ENCODE assay signal across 27 cellular contexts in genomic region chr10:75123088-75123682, GRCh38. TPM values are rescaled to one million over a fixed set of nuclear protein-coding genes. Genes with fewer than 3 reads are reported as not detected.
DNase-seq lines count a peak whose midpoint lies in the region; ATAC-seq and TF ChIP-seq lines count a peak whose summit lies in the region.
"Had no signal": no experiment of that assay in that cellular context is flagged by ENCODE, and none has a peak within 500 bp of the region (broad histone marks: within the 10 kb centered on the region; RNA-seq: fewer than 3 reads in every experiment).

No MANE protein-coding gene starts in this region.

- TF ChIP-seq CTCF in activated CD8-positive, alpha-beta T cell treated with anti-CD3 and anti-CD28 coated beads for 36 hours (IDR thresholded peaks at IDR 0.05), result no peak
- TF ChIP-seq CTCF in endodermal cell (conservative IDR thresholded peaks at IDR 0.05) (no peak), progenitor cell of endocrine pancreas (IDR thresholded peaks at IDR 0.05; ENCODE audit: unreplicated experiment) (no peak)

- no peak for ATAC-seq in activated CD8-positive, alpha-beta T cell treated with anti-CD3 and anti-CD28 coated beads, Interleukin-2, amount 10 ng/mL, durations not matched to agents 7 days and 5 days
- no peak for ATAC-seq in activated CD8-positive, alpha-beta T cell treated with anti-CD3 and anti-CD28 coated beads for 36 hours
- ATAC-seq in naive thymus-derived CD4-positive, alpha-beta T cell, result no peak
- ATAC-seq: activated CD4-positive, alpha-beta T cell treated with anti-CD3 and anti-CD28 coated beads for 36 hours; body of pancreas; HepG2 had no signal

- no peaks in the 10 kb centered on the region for H3K36me3 ChIP-seq in CD8-positive, alpha-beta memory T cell (ENCODE audit: insufficient read depth, low read length)
- H3K36me3 ChIP-seq in endodermal cell (ENCODE audit: control insufficient read depth, insufficient read depth, low read length), result peaks cover 22% of the 10 kb centered on the region
- peaks cover 0 to 9% (median 0%) of the 10 kb centered on the region in 3 experiments for H3K36me3 ChIP-seq in naive thymus-derived CD4-positive, alpha-beta T cell (ENCODE audit: control insufficient read depth in 2 of 3, insufficient read depth in 3 of 3, low read length in 3 of 3)
- H3K36me3 ChIP-seq: thoracic aorta had no signal

- CTCF ChIA-PET in activated CD8-positive, alpha-beta T cell treated with anti-CD3 and anti-CD28 coated beads, Interleukin-2, amount 10 ng/mL, durations not matched to agents 7 days and 5 days (lab: Charles Lee), result interaction anchor here (0.6 to 1.6 kb wide), 4 partner anchors 9 to 879 kb away, joined by 3 to 5 read pairs (median 4); no protein-coding TSS in a partner anchor
- CTCF ChIA-PET in activated CD8-positive, alpha-beta T cell treated with anti-CD3 and anti-CD28 coated beads for 36 hours (lab: Charles Lee), result no interaction called here
- CTCF ChIA-PET in CD8-positive, alpha-beta memory T cell (lab: Charles Lee), result interaction anchor here (0.9 to 1.7 kb wide), 2 partner anchors 12 to 65 kb away, joined by 3 to 4 read pairs; partner anchors contain the start of gene SAMD8
- CTCF ChIA-PET in naive thymus-derived CD4-positive, alpha-beta T cell (lab: Charles Lee), result no interaction called here

- no peak overlapping the region for H3K4me3 ChIP-seq in CD8-positive, alpha-beta memory T cell (ENCODE audit: low read length)
- H3K4me3 ChIP-seq in endodermal cell (ENCODE audit: low read length), result no peak overlapping the region
- no peak overlapping the region for H3K4me3 ChIP-seq in naive thymus-derived CD4-positive, alpha-beta T cell (ENCODE audit: low read length)
- H3K4me3 ChIP-seq: body of pancreas, lung, smooth muscle cell, thoracic aorta had no signal

- H3K9ac ChIP-seq in endodermal cell (ENCODE audit: extremely low read depth, low read length, poor library complexity, severe bottlenecking), result no peak overlapping the region

- peaks cover 46% of the 10 kb centered on the region for H3K4me1 Mint-ChIP-seq in activated CD8-positive, alpha-beta T cell treated with anti-CD3 and anti-CD28 coated beads, Interleukin-2, amount 10 ng/mL, durations not matched to agents 7 days and 5 days (ENCODE audit: low read depth)
- H3K4me1 Mint-ChIP-seq in activated CD8-positive, alpha-beta T cell treated with anti-CD3 and anti-CD28 coated beads for 36 hours (ENCODE audit: low read depth), result peaks cover 28% of the 10 kb centered on the region
- peaks cover 30 to 60% (median 31%) of the 10 kb centered on the region in 3 donors for H3K4me1 Mint-ChIP-seq in CD8-positive, alpha-beta memory T cell
- H3K4me1 Mint-ChIP-seq in endodermal cell (peaks cover 18% of the 10 kb centered on the region), progenitor cell of endocrine pancreas (ENCODE audit: low read depth) (peaks cover 2% of the 10 kb centered on the region)
- peaks cover 23 to 65% (median 38%) of the 10 kb centered on the region in 7 donors for H3K4me1 Mint-ChIP-seq in naive thymus-derived CD4-positive, alpha-beta T cell

- H3K27me3 Mint-ChIP-seq in activated CD8-positive, alpha-beta T cell treated with anti-CD3 and anti-CD28 coated beads, Interleukin-2, amount 10 ng/mL, durations not matched to agents 7 days and 5 days (ENCODE audit: low read depth), result no peaks in the 10 kb centered on the region
- no peaks in the 10 kb centered on the region for H3K27me3 Mint-ChIP-seq in activated CD8-positive, alpha-beta T cell treated with anti-CD3 and anti-CD28 coated beads for 36 hours
- peaks cover 0 to 1% of the 10 kb centered on the region in 2 donors for H3K27me3 Mint-ChIP-seq in CD8-positive, alpha-beta memory T cell
- H3K27me3 Mint-ChIP-seq in endodermal cell (ENCODE audit: insufficient read depth) (no peaks in the 10 kb centered on the region), progenitor cell of endocrine pancreas (no peaks in the 10 kb centered on the region)
- no peaks in the 10 kb centered on the region for H3K27me3 Mint-ChIP-seq in naive thymus-derived CD4-positive, alpha-beta T cell
- H3K27me3 Mint-ChIP-seq: activated CD4-positive, alpha-beta T cell treated with anti-CD3 and anti-CD28 coated beads for 36 hours had no signal

- peak overlapping the region; percentile 64 for H3K27ac Mint-ChIP-seq in activated CD8-positive, alpha-beta T cell treated with anti-CD3 and anti-CD28 coated beads, Interleukin-2, amount 10 ng/mL, durations not matched to agents 7 days and 5 days
- H3K27ac Mint-ChIP-seq in activated CD8-positive, alpha-beta T cell treated with anti-CD3 and anti-CD28 coated beads for 36 hours, result no peak overlapping the region
- H3K27ac Mint-ChIP-seq in CD8-positive, alpha-beta memory T cell, result peak overlapping the region in 5 of 8 donors; percentile 23 to 93 (median 51)
- H3K27ac Mint-ChIP-seq in endodermal cell, result peak overlapping the region; percentile 69
- H3K27ac Mint-ChIP-seq in progenitor cell of endocrine pancreas, result peak overlapping the region; percentile 46
- H3K27ac Mint-ChIP-seq in naive thymus-derived CD4-positive, alpha-beta T cell, result peak overlapping the region in 3 of 9 donors; percentile 37 to 67 (median 59)
- H3K27ac Mint-ChIP-seq: activated CD4-positive, alpha-beta T cell treated with anti-CD3 and anti-CD28 coated beads for 36 hours had no signal

- no peaks in the 10 kb centered on the region for H3K4me1 ChIP-seq in CD8-positive, alpha-beta memory T cell (ENCODE audit: insufficient read depth, low read length)
- H3K4me1 ChIP-seq in endodermal cell (ENCODE audit: control insufficient read depth, insufficient read depth, low read length), result no peaks in the 10 kb centered on the region
- H3K4me1 ChIP-seq in naive thymus-derived CD4-positive, alpha-beta T cell (ENCODE audit: control insufficient read depth in 2 of 2, insufficient read depth in 2 of 2, low read length in 2 of 2), result no peaks in the 10 kb centered on the region
- H3K4me1 ChIP-seq: body of pancreas had no signal

- no peaks in the 10 kb centered on the region for H3K9me3 ChIP-seq in CD8-positive, alpha-beta memory T cell (ENCODE audit: low read length)
- H3K9me3 ChIP-seq in endodermal cell (ENCODE audit: control insufficient read depth, low read length), result no peaks in the 10 kb centered on the region
- no peaks in the 10 kb centered on the region for H3K9me3 ChIP-seq in naive thymus-derived CD4-positive, alpha-beta T cell (ENCODE audit: control insufficient read depth in 2 of 3, low read length in 3 of 3)
- H3K9me3 ChIP-seq: body of pancreas, thoracic aorta had no signal

- H3K27me3 ChIP-seq in CD8-positive, alpha-beta memory T cell (ENCODE audit: insufficient read depth, low read length, poor library complexity, severe bottlenecking), result no peaks in the 10 kb centered on the region
- no peaks in the 10 kb centered on the region for H3K27me3 ChIP-seq in endodermal cell (ENCODE audit: control insufficient read depth, insufficient read depth, low read length, poor library complexity, severe bottlenecking)
- H3K27me3 ChIP-seq in naive thymus-derived CD4-positive, alpha-beta T cell (ENCODE audit: control insufficient read depth in 2 of 2, insufficient read depth in 2 of 2, low read length in 2 of 2), result no peaks in the 10 kb centered on the region
- H3K27me3 ChIP-seq: body of pancreas had no signal

- intact Hi-C loops in activated CD8-positive, alpha-beta T cell treated with anti-CD3 and anti-CD28 coated beads for 36 hours (cut with micrococcal nuclease), result no loop called here
- intact Hi-C loops in naive thymus-derived CD4-positive, alpha-beta T cell (cut with micrococcal nuclease), result no loop called here

- no peak for DNase-seq in activated CD8-positive, alpha-beta T cell treated with anti-CD3 and anti-CD28 coated beads, Interleukin-2, amount 10 ng/mL, durations not matched to agents 7 days and 5 days
- DNase-seq in activated CD8-positive, alpha-beta T cell treated with anti-CD3 and anti-CD28 coated beads for 36 hours, result no peak
- no peak for DNase-seq in CD8-positive, alpha-beta memory T cell
- no peak for DNase-seq in endodermal cell
- no peak for DNase-seq in progenitor cell of endocrine pancreas (ENCODE audit: low spot score, unreplicated experiment)
- no peak for DNase-seq in T1000 (lab: John Stamatoyannopoulos, UW)
- no peak for DNase-seq in naive thymus-derived CD4-positive, alpha-beta T cell
- DNase-seq in NCI-H1417 treated with DMSO at 0.1 percent for 48 hours (lab: John Stamatoyannopoulos, UW), result no peak
- DNase-seq: 8988T; activated CD4-positive, alpha-beta T cell treated with anti-CD3 and anti-CD28 coated beads for 36 hours; body of pancreas; DMS53; effector CD8-positive, alpha-beta T cell; NCI-H1048; NCI-H187; NCI-H2171 treated with DMSO at 0.1 percent for 48 hours; NCI-H524; NK-92 treated with Interleukin-12 subunit alpha and Interleukin-12 subunit beta, amount 100 ng/mL, for 24 hours; occipital lobe; retina; SHP77 treated with DMSO at 0.1 percent for 48 hours; stimulated activated naive CD4-positive, alpha-beta T cell had no signal

- no peak overlapping the region for H3K4me3 Mint-ChIP-seq in activated CD8-positive, alpha-beta T cell treated with anti-CD3 and anti-CD28 coated beads, Interleukin-2, amount 10 ng/mL, durations not matched to agents 7 days and 5 days
- no peak overlapping the region for H3K4me3 Mint-ChIP-seq in activated CD8-positive, alpha-beta T cell treated with anti-CD3 and anti-CD28 coated beads for 36 hours
- peak overlapping the region in 3 of 7 donors; percentile 26 to 78 (median 41) for H3K4me3 Mint-ChIP-seq in CD8-positive, alpha-beta memory T cell
- H3K4me3 Mint-ChIP-seq in endodermal cell (peak overlapping the region; percentile 3), progenitor cell of endocrine pancreas (ENCODE audit: low read depth) (no peak overlapping the region)
- H3K4me3 Mint-ChIP-seq in naive thymus-derived CD4-positive, alpha-beta T cell, result no peak overlapping the region
- H3K4me3 Mint-ChIP-seq: activated CD4-positive, alpha-beta T cell treated with anti-CD3 and anti-CD28 coated beads for 36 hours had no signal

- H3K36me3 Mint-ChIP-seq in activated CD8-positive, alpha-beta T cell treated with anti-CD3 and anti-CD28 coated beads, Interleukin-2, amount 10 ng/mL, durations not matched to agents 7 days and 5 days (ENCODE audit: low read depth), result peaks cover 30% of the 10 kb centered on the region
- peaks cover 18% of the 10 kb centered on the region for H3K36me3 Mint-ChIP-seq in activated CD8-positive, alpha-beta T cell treated with anti-CD3 and anti-CD28 coated beads for 36 hours (ENCODE audit: low read depth)
- peaks cover 0 to 28% (median 0%) of the 10 kb centered on the region in 3 donors for H3K36me3 Mint-ChIP-seq in CD8-positive, alpha-beta memory T cell
- peaks cover 7% of the 10 kb centered on the region for H3K36me3 Mint-ChIP-seq in endodermal cell (ENCODE audit: low read depth)
- peaks cover 3% of the 10 kb centered on the region for H3K36me3 Mint-ChIP-seq in progenitor cell of endocrine pancreas (ENCODE audit: insufficient read depth)
- H3K36me3 Mint-ChIP-seq in naive thymus-derived CD4-positive, alpha-beta T cell, result peaks cover 0 to 20% (median 11%) of the 10 kb centered on the region in 5 donors

- no peaks in the 10 kb centered on the region for H3K9me3 Mint-ChIP-seq in activated CD8-positive, alpha-beta T cell treated with anti-CD3 and anti-CD28 coated beads, Interleukin-2, amount 10 ng/mL, durations not matched to agents 7 days and 5 days (ENCODE audit: insufficient read depth)
- H3K9me3 Mint-ChIP-seq in activated CD8-positive, alpha-beta T cell treated with anti-CD3 and anti-CD28 coated beads for 36 hours, result no peaks in the 10 kb centered on the region
- H3K9me3 Mint-ChIP-seq in CD8-positive, alpha-beta memory T cell, result no peaks in the 10 kb centered on the region
- no peaks in the 10 kb centered on the region for H3K9me3 Mint-ChIP-seq in endodermal cell
- H3K9me3 Mint-ChIP-seq in progenitor cell of endocrine pancreas (ENCODE audit: low read depth), result no peaks in the 10 kb centered on the region
- H3K9me3 Mint-ChIP-seq in naive thymus-derived CD4-positive, alpha-beta T cell, result no peaks in the 10 kb centered on the region

- POLR2A ChIA-PET in activated CD8-positive, alpha-beta T cell treated with anti-CD3 and anti-CD28 coated beads, Interleukin-2, amount 10 ng/mL, durations not matched to agents 7 days and 5 days (lab: Charles Lee), result interaction anchor here (0.6 kb wide), 1 partner anchor 954 kb away, joined by 4 read pairs; no protein-coding TSS in a partner anchor
- POLR2A ChIA-PET in activated CD8-positive, alpha-beta T cell treated with anti-CD3 and anti-CD28 coated beads for 36 hours (lab: Charles Lee), result interaction anchor here (1.0 kb wide), 1 partner anchor 12 kb away, joined by 3 read pairs; the partner anchor contains the start of gene SAMD8
- POLR2A ChIA-PET in CD8-positive, alpha-beta memory T cell (lab: Charles Lee), result no interaction called here
- POLR2A ChIA-PET in naive thymus-derived CD4-positive, alpha-beta T cell (lab: Charles Lee), result interaction anchor here (1.3 kb wide), 1 partner anchor 46 kb away, joined by 3 read pairs; no protein-coding TSS in a partner anchor

- WGBS in endodermal cell (ENCODE audit: insufficient coverage in 1 of 2, insufficient read length in 1 of 2), 2 experiments, result 74% methylated on average over 4 of the region's 4 CpGs; no CpG with 5 or more reads in 1 of the 2 experiments

- H3K27ac ChIP-seq in CD8-positive, alpha-beta memory T cell (ENCODE audit: low read depth, low read length), result no peak overlapping the region
- no peak overlapping the region for H3K27ac ChIP-seq in endodermal cell (ENCODE audit: low read depth, low read length)
- no peak overlapping the region for H3K27ac ChIP-seq in naive thymus-derived CD4-positive, alpha-beta T cell (ENCODE audit: low read depth, low read length)
- H3K27ac ChIP-seq: body of pancreas, HL-60, thoracic aorta had no signal

RNA-seq across cellular contexts. Expression of gene SAMD8, which starts 11.7 kb away (rescaled TPM):
- total RNA-seq in activated CD8-positive, alpha-beta T cell treated with anti-CD3 and anti-CD28 coated beads, Interleukin-2, amount 10 ng/mL, durations not matched to agents 7 days and 5 days, result 10 to 100 TPM; 17.4 to 18.2 TPM
- 10 to 100 TPM; 21.9 to 23.7 TPM for total RNA-seq in activated CD8-positive, alpha-beta T cell treated with anti-CD3 and anti-CD28 coated beads for 36 hours
- total RNA-seq in CD8-positive, alpha-beta memory T cell, result 10 to 100 TPM; 15.0 to 16.4 TPM
- 5.9 TPM for polyA plus RNA-seq in CD8-positive, alpha-beta memory T cell
- total RNA-seq in endodermal cell (10 to 100 TPM; 25.9 to 31.7 TPM), progenitor cell of endocrine pancreas (17.4 and 18.0 TPM in 2 replicates)
- 18.8 TPM for polyA plus RNA-seq in endodermal cell (2013, experiment 1 of 2)
- polyA plus RNA-seq in endodermal cell (2013, experiment 2 of 2), result 18.5 TPM
- total RNA-seq in naive thymus-derived CD4-positive, alpha-beta T cell, result 10 to 100 TPM; 14.8 to 31.7 (median 17.5) TPM
- 1 to 10 TPM; 4.5 to 5.5 TPM for polyA plus RNA-seq in naive thymus-derived CD4-positive, alpha-beta T cell

Comparison
In these comparisons a context has a peak if more than half of its experiments do, and no peak if none do; other contexts are left out.
1. CTCF ChIA-PET loops: an anchor here in activated CD8-positive, alpha-beta T cell treated with anti-CD3 and anti-CD28 coated beads, Interleukin-2, amount 10 ng/mL, durations not matched to agents 7 days and 5 days (0.6 to 1.6 kb wide) and CD8-positive, alpha-beta memory T cell (0.9 to 1.7 kb wide); none called in activated CD8-positive, alpha-beta T cell treated with anti-CD3 and anti-CD28 coated beads for 36 hours and naive thymus-derived CD4-positive, alpha-beta T cell.